ENCODE assay signal across 8 cellular contexts in genomic region chr5:61450170-61450815, GRCh38.
DNase-seq lines count a peak whose midpoint lies in the region; ATAC-seq and TF ChIP-seq lines count a peak whose summit lies in the region.

No MANE protein-coding gene starts in this region.

- DNase-seq in HT1080 (ENCODE audit: low read depth) (peak; percentile 86), iPS-NIHi7 (ENCODE audit: extremely low spot score) (peak; percentile 28), substantia nigra (lab: John Stamatoyannopoulos, UW) (no peak), NCI-H1092 treated with DMSO at 0.1 percent for 48 hours (lab: John Stamatoyannopoulos, UW) (no peak), NCI-H1105 (lab: John Stamatoyannopoulos, UW) (no peak)

- ATAC-seq in HG03571 (IDR thresholded peaks at IDR 0.05; ENCODE audit: unreplicated experiment) (no peak), HG02623 (IDR thresholded peaks at IDR 0.05; ENCODE audit: unreplicated experiment) (no peak)

- peak overlapping the region; percentile 10 for H3K27ac ChIP-seq in substantia nigra (ENCODE audit: low read depth, low read length, poor library complexity, severe bottlenecking)

- H3K27me3 Mint-ChIP-seq in brain = no peaks in the 10 kb centered on the region

- no peak overlapping the region for H3K4me3 Mint-ChIP-seq in brain

- peak overlapping the region in 4 of 5 experiments; percentile 34 to 74 (median 58) for H3K27ac Mint-ChIP-seq in brain

- no peak for TF ChIP-seq CTCF in brain (conservative IDR thresholded peaks at IDR 0.05)

- peaks cover 34% of the 10 kb centered on the region for H3K4me1 Mint-ChIP-seq in brain

- H3K9me3 Mint-ChIP-seq in brain = peaks cover 0 to 31% (median 17%) of the 10 kb centered on the region in 5 experiments

- H3K36me3 Mint-ChIP-seq in brain = peaks cover 44% of the 10 kb centered on the region

Comparison
In these comparisons a context has a peak if more than half of its experiments do, and no peak if none do; other contexts are left out.
1. DNase-seq: peak in HT1080 (single experiment) and iPS-NIHi7 (single experiment); none in substantia nigra (0 of 49), NCI-H1092 treated with DMSO at 0.1 percent for 48 hours (single experiment) and NCI-H1105 (single experiment).